In genomic region chr15:96234109-96234892, GRCh38 we compare ENCODE assay signal across 11 cellular contexts.
DNase-seq lines count a peak whose midpoint lies in the region; ATAC-seq and TF ChIP-seq lines count a peak whose summit lies in the region.
"Had no signal": no experiment of that assay in that cellular context is flagged by ENCODE, and none has a peak within 500 bp of the region (broad histone marks: within the 10 kb centered on the region; RNA-seq: fewer than 3 reads in every experiment).

No MANE protein-coding gene starts in this region.

- no peaks in the 10 kb centered on the region for H3K27me3 Mint-ChIP-seq in endodermal cell (ENCODE audit: insufficient read depth)

- no peak overlapping the region for H3K27ac Mint-ChIP-seq in endodermal cell
- H3K27ac Mint-ChIP-seq: natural killer cell had no signal

- H3K27me3 ChIP-seq in sigmoid colon, result no peaks in the 10 kb centered on the region
- no peaks in the 10 kb centered on the region for H3K27me3 ChIP-seq in endodermal cell (ENCODE audit: control insufficient read depth, insufficient read depth, low read length, poor library complexity, severe bottlenecking)
- no peaks in the 10 kb centered on the region for H3K27me3 ChIP-seq in lower lobe of right lung (ENCODE audit: low read depth)

- H3K9me3 ChIP-seq in sigmoid colon (no peaks in the 10 kb centered on the region), endodermal cell (ENCODE audit: control insufficient read depth, low read length) (no peaks in the 10 kb centered on the region), lower lobe of right lung (no peaks in the 10 kb centered on the region)

- ATAC-seq in HG02678 (IDR thresholded peaks at IDR 0.05; ENCODE audit: unreplicated experiment), result peak; percentile 63
- ATAC-seq in lower lobe of right lung, result no peak
- ATAC-seq: natural killer cell had no signal

- H3K36me3 Mint-ChIP-seq in endodermal cell (ENCODE audit: low read depth), result no peaks in the 10 kb centered on the region
- H3K36me3 Mint-ChIP-seq: natural killer cell had no signal

- H3K4me1 Mint-ChIP-seq in endodermal cell, result peaks cover 11% of the 10 kb centered on the region
- H3K4me1 Mint-ChIP-seq: natural killer cell had no signal

- H3K4me3 Mint-ChIP-seq in endodermal cell, result no peak overlapping the region
- H3K4me3 Mint-ChIP-seq: natural killer cell had no signal

- no peaks in the 10 kb centered on the region for H3K9me3 Mint-ChIP-seq in endodermal cell
- H3K9me3 Mint-ChIP-seq: natural killer cell had no signal

- H3K9ac ChIP-seq in endodermal cell (ENCODE audit: extremely low read depth, low read length, poor library complexity, severe bottlenecking), result no peak overlapping the region

- WGBS in sigmoid colon, 2 donors, result 77 to 82% methylated on average over 12 of the region's 12 CpGs
- WGBS in endodermal cell (ENCODE audit: insufficient coverage in 1 of 2, insufficient read length in 1 of 2), 2 experiments, result 88 to 96% methylated on average over 9 to 12 of the region's 12 CpGs

- intact Hi-C loops in sigmoid colon (cut with DNase I), result no loop called here
- intact Hi-C loops in lower lobe of right lung (cut with DNase I), result no loop called here

- no peak for TF ChIP-seq CTCF in sigmoid colon (IDR thresholded peaks at IDR 0.05)
- TF ChIP-seq CTCF in endodermal cell (conservative IDR thresholded peaks at IDR 0.05), result no peak
- no peak for TF ChIP-seq CTCF in lower lobe of right lung (IDR thresholded peaks at IDR 0.05)

- no peak overlapping the region for H3K4me3 ChIP-seq in sigmoid colon
- no peak overlapping the region for H3K4me3 ChIP-seq in endodermal cell (ENCODE audit: low read length)
- no peak overlapping the region for H3K4me3 ChIP-seq in lower lobe of right lung

- H3K4me1 ChIP-seq in sigmoid colon (no peaks in the 10 kb centered on the region), endodermal cell (ENCODE audit: control insufficient read depth, insufficient read depth, low read length) (no peaks in the 10 kb centered on the region), lower lobe of right lung (no peaks in the 10 kb centered on the region)

- H3K36me3 ChIP-seq in sigmoid colon (no peaks in the 10 kb centered on the region), endodermal cell (ENCODE audit: control insufficient read depth, insufficient read depth, low read length) (no peaks in the 10 kb centered on the region), lower lobe of right lung (no peaks in the 10 kb centered on the region)

- TF ChIP-seq POLR2A in sigmoid colon (IDR thresholded peaks at IDR 0.05), result no peak

- H3K27ac ChIP-seq in sigmoid colon, result no peak overlapping the region
- H3K27ac ChIP-seq in endodermal cell (ENCODE audit: low read depth, low read length), result no peak overlapping the region
- no peak overlapping the region for H3K27ac ChIP-seq in lower lobe of right lung

- no peak for TF ChIP-seq EP300 in sigmoid colon (IDR thresholded peaks at IDR 0.05)

- peak; percentile 64 for DNase-seq in GM04503 (ENCODE audit: low read depth)
- peak; percentile 28 for DNase-seq in left kidney (ENCODE audit: low read depth, low spot score)
- DNase-seq in activated naive CD4-positive, alpha-beta T cell (lab: John Stamatoyannopoulos, UW), result no peak
- DNase-seq in sigmoid colon, result no peak
- no peak for DNase-seq in endodermal cell
- no peak for DNase-seq in lower lobe of right lung
- DNase-seq: natural killer cell; NCI-H2107; stimulated activated CD4-positive, alpha-beta T cell treated with anti-CD3 and anti-CD28 coated beads, Interleukin-2, amount 100 ng/mL, for 24 hours had no signal

TF ChIP-seq in PFSK-1, 5 proteins besides CTCF, POLR2A, EP300 and RAD21:
- no peak for TF ChIP-seq POLR2AphosphoS5 (IDR thresholded peaks at IDR 0.05; ENCODE audit: low read depth, low read length)
- 0 out of 4 replicates have a peak, but pooled peaks of 1 of the 2 experiments have one; percentile 37 for TF ChIP-seq REST (IDR thresholded peaks at IDR 0.05; ENCODE audit: insufficient read depth in 1 of 2, low read depth in 2 of 2, low read length in 2 of 2)
- peak; percentile 18; the same call in 1 of the 2 replicates for TF ChIP-seq TAF1 (IDR thresholded peaks at IDR 0.05; ENCODE audit: borderline replicate concordance, insufficient read depth, low read length)
- 0 out of 2 replicates have a peak, but pooled peaks have one; percentile 5 for TF ChIP-seq SIN3A (IDR thresholded peaks at IDR 0.05; ENCODE audit: borderline replicate concordance, insufficient read depth, low read length)
- TF ChIP-seq FOXP2 (optimal IDR thresholded peaks at IDR 0.05; ENCODE audit: borderline replicate concordance, extremely low read depth, extremely low read length, insufficient read depth), result peak; percentile 22

Comparison
In these comparisons a context has a peak if more than half of its experiments do, and no peak if none do; other contexts are left out.
1. DNase-seq: peak in GM04503 (single experiment) and left kidney (single experiment); none in activated naive CD4-positive, alpha-beta T cell (0 of 4), sigmoid colon (single experiment), endodermal cell (single experiment) and lower lobe of right lung (single experiment).